ENCODE assay signal across 11 cellular contexts in the genomic region with DNA sequence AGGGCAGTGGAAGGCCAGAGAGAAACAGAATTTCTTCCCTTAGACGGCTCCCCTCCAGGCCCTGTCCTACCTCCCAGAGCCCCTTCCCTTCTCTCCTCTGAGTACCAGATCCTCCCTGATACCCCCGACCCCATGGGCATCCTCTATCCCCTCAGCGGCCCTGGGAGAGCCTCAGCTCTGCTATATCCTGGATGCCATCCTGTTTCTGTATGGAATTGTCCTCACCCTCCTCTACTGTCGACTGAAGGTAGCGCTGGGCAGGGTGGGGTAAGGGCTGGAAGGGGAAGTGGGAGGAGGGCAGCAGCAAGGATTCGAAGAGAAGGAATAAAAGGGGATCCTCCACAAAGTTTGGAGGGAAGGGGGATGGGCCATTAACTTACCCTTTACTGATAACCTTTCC. TPM values are rescaled to one million over a fixed set of nuclear protein-coding genes. Genes with fewer than 3 reads are reported as not detected.
A peak's percentile ranks its signal among the peaks of the same experiment; 100 is the strongest.
DNase-seq lines count a peak whose midpoint lies in the region; ATAC-seq and TF ChIP-seq lines count a peak whose summit lies in the region.
"Had no signal": no experiment of that assay in that cellular context is flagged by ENCODE, and none has a peak within 500 bp of the region (broad histone marks: within the 10 kb centered on the region; RNA-seq: fewer than 3 reads in every experiment).

No MANE protein-coding gene starts in this region.

- CTCF ChIA-PET in OCI-LY7 (lab: Charles Lee; ENCODE audit: unreplicated experiment), result interaction anchor here (0.6 to 2.2 kb wide), 2 partner anchors 8 to 14 kb away, joined by 3 to 9 read pairs; partner anchors contain the start of gene TOMM40L

- no peaks in the 10 kb centered on the region for H3K9me3 ChIP-seq in OCI-LY7 (ENCODE audit: low read length)
- H3K9me3 ChIP-seq in esophagus squamous epithelium, result no peaks in the 10 kb centered on the region

- peak overlapping the region; percentile 56 for H3K4me2 ChIP-seq in OCI-LY7 (ENCODE audit: low read length)

- intact Hi-C loops in OCI-LY7 (cut with micrococcal nuclease; ENCODE audit: unreplicated experiment), result no loop called here
- intact Hi-C loops in esophagus squamous epithelium (cut with DNase I), result no loop called here

- H4K20me1 ChIP-seq in OCI-LY7 (ENCODE audit: insufficient read depth, low read length), result no peaks in the 10 kb centered on the region

- H3K27ac ChIP-seq in OCI-LY7 (ENCODE audit: low read depth, low read length, poor library complexity, severe bottlenecking), result peak overlapping the region; percentile 44
- H3K27ac ChIP-seq in esophagus squamous epithelium, result peak overlapping the region in 3 of 4 donors; percentile 44 to 73 (median 67)
- H3K27ac ChIP-seq in skin epidermis, result peak overlapping the region in 15 of 21 experiments; percentile 34 to 89 (median 71)

- H3K27me3 ChIP-seq in esophagus squamous epithelium, result no peaks in the 10 kb centered on the region

- 30 to 64% methylated on average over 2 to 6 of the region's 6 CpGs for WGBS in esophagus squamous epithelium, 2 donors

- H2AFZ ChIP-seq in OCI-LY7 (ENCODE audit: low read length), result peak overlapping the region; percentile 68; the same call in 1 of the 2 replicates

- H3K9me2 ChIP-seq in OCI-LY7 (ENCODE audit: insufficient read depth, low read length), result no peaks in the 10 kb centered on the region

- TF ChIP-seq CTCF in OCI-LY7 (conservative IDR thresholded peaks at IDR 0.05; ENCODE audit: low read length), result no peak
- TF ChIP-seq CTCF in esophagus squamous epithelium (IDR thresholded peaks at IDR 0.05), result no peak

- DNase-seq in OCI-LY7 (ENCODE audit: low spot score) (no peak), esophagus squamous epithelium (lab: John Stamatoyannopoulos, UW) (no peak), COR-L47 (lab: John Stamatoyannopoulos, UW) (no peak), NCI-H524 treated with DMSO at 0.1 percent for 48 hours (lab: John Stamatoyannopoulos, UW) (no peak), dedifferentiated amniotic fluid mesenchymal stem cell (ENCODE audit: extremely low spot score) (no peak), AG08396 (ENCODE audit: low spot score) (no peak)
- DNase-seq: activated CD8-positive, alpha-beta memory T cell treated with anti-CD3 and anti-CD28 coated beads, Interleukin-2, amount 50 U/mL, for 4 hours; NCI-H2029 treated with DMSO at 0.1 percent for 48 hours had no signal

- no peak for TF ChIP-seq POLR2A in esophagus squamous epithelium (IDR thresholded peaks at IDR 0.05)

- POLR2A ChIA-PET in OCI-LY7 (lab: Charles Lee), result interaction anchor here (1.0 to 4.4 kb wide), 5 partner anchors 8 to 84 kb away, joined by 3 to 22 read pairs (median 9); partner anchors contain the start of genes NDUFS2 and TOMM40L

- H3K4me1 ChIP-seq in OCI-LY7 (ENCODE audit: insufficient read depth, low read length, poor library complexity, severe bottlenecking) (peaks cover 34% of the 10 kb centered on the region), esophagus squamous epithelium (no peaks in the 10 kb centered on the region)

- H3K4me3 ChIP-seq in OCI-LY7 (ENCODE audit: low read depth, low read length, poor library complexity, severe bottlenecking) (peak overlapping the region; percentile 20), esophagus squamous epithelium (peak overlapping the region in 2 of 4 donors; percentile 4 to 5), skin epidermis (no peak overlapping the region)

- H3K36me3 ChIP-seq in OCI-LY7 (ENCODE audit: insufficient read depth, low read length) (peaks cover 18% of the 10 kb centered on the region), esophagus squamous epithelium (peaks cover 14 to 27% (median 19%) of the 10 kb centered on the region in 3 donors)

- peak; percentile 1 for ATAC-seq in GM18907 (IDR thresholded peaks at IDR 0.05; ENCODE audit: unreplicated experiment)

- BruUV-seq in OCI-LY7 (replicated peaks; lab: Mats Ljungman, UMichigan), result no TSS peak

- no peaks in the 10 kb centered on the region for H3K79me2 ChIP-seq in OCI-LY7 (ENCODE audit: insufficient read depth, low read depth, low read length)

RNA-seq across cellular contexts. Expression of gene FCER1G, which starts 2.7 kb away (rescaled TPM):
- 3.2 TPM in 1 of 2 replicates, not detected in the other for total RNA-seq in OCI-LY7 (2014; rRNA removed; shearing (Covaris generic))
- total RNA-seq in OCI-LY7 (2022), result 0.88 and 1.2 TPM in 2 replicates
- 10 to 100 TPM in 2 of 4 donors, 1 to 10 TPM in 2; 1.6 to 50.4 (median 25.4) TPM for total RNA-seq in esophagus squamous epithelium

RNA-seq across cellular contexts. Expression of gene APOA2, which starts 5.6 kb away (rescaled TPM):
- not detected in 2 replicates for total RNA-seq in OCI-LY7 (2014; rRNA removed; shearing (Covaris generic))
- total RNA-seq in OCI-LY7 (2022), result not detected in 2 replicates
- total RNA-seq in esophagus squamous epithelium, result not detected
- total RNA-seq: mesothelial cell of epicardium had no signal

RNA-seq across cellular contexts. Expression of gene TOMM40L, which starts 8.0 kb away (rescaled TPM):
- 8.3 and 11.0 TPM in 2 replicates for total RNA-seq in OCI-LY7 (2014; rRNA removed; shearing (Covaris generic))
- 16.0 and 20.1 TPM in 2 replicates for total RNA-seq in OCI-LY7 (2022)
- total RNA-seq in esophagus squamous epithelium, result 10 to 100 TPM in 2 of 4 donors, 1 to 10 TPM in 2; 7.6 to 23.9 (median 10.2) TPM

RNA-seq across cellular contexts. Expression of gene NDUFS2, which starts 15.7 kb away (rescaled TPM):
- 62.9 and 76.4 TPM in 2 replicates for total RNA-seq in OCI-LY7 (2014; rRNA removed; shearing (Covaris generic))
- 72.1 and 73.4 TPM in 2 replicates for total RNA-seq in OCI-LY7 (2022)
- total RNA-seq in esophagus squamous epithelium, result 100 to 1,000 TPM in 2 of 4 donors, 10 to 100 TPM in 2; 77.7 to 140 (median 93.7) TPM

RNA-seq across cellular contexts. Expression of gene ADAMTS4, which starts 19.0 kb away (rescaled TPM):
- total RNA-seq in OCI-LY7 (2014; rRNA removed; shearing (Covaris generic)), result 0.03 TPM in 2 replicates
- total RNA-seq in OCI-LY7 (2022) (0.07 and 0.15 TPM in 2 replicates), esophagus squamous epithelium (1 to 10 TPM; 1.3 to 2.6 (median 1.8) TPM)
